ENCODE assay signal across 20 cellular contexts in the genomic region with DNA sequence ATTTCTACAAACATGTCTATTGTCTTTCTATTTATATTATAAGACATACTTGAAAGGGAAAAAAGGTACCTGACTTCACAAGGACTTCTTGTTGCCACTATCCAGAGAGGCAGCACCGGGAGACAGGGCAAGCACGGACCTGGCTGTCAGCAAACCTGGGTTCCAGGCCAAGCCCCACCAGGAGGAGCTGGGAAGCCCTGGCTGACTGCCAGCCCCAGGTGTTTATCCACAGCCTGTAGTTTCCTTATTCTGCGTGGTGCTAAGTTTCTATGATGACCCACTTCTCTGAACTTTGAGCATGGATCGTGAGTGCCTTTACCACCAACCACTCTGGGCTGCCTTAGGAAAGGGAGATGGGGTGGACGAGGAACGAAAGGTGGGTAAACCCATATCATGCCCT. TPM values are rescaled to one million over a fixed set of nuclear protein-coding genes. Genes with fewer than 3 reads are reported as not detected.
A peak's percentile ranks its signal among the peaks of the same experiment; 100 is the strongest.
DNase-seq lines count a peak whose midpoint lies in the region; ATAC-seq, FAIRE-seq and TF ChIP-seq lines count a peak whose summit lies in the region.
"Had no signal": no experiment of that assay in that cellular context is flagged by ENCODE, and none has a peak within 500 bp of the region (broad histone marks: within the 10 kb centered on the region; RNA-seq: fewer than 3 reads in every experiment).

No MANE protein-coding gene starts in this region.

- H3K27ac ChIP-seq in muscle layer of duodenum (ENCODE audit: low read length) = peak overlapping the region; percentile 67
- H3K27ac ChIP-seq in aorta (ENCODE audit: low read depth in 1 of 2, low read length in 2 of 2) = peak overlapping the region; percentile 4 to 94
- H3K27ac ChIP-seq: neural progenitor cell, right lobe of liver had no signal

- CTCF ChIA-PET in activated CD4-positive, alpha-beta memory T cell treated with anti-CD3 and anti-CD28 coated beads for 36 hours (lab: Charles Lee) = no interaction called here

- H3K9me3 Mint-ChIP-seq in activated CD4-positive, alpha-beta memory T cell treated with anti-CD3 and anti-CD28 coated beads for 36 hours = no peaks in the 10 kb centered on the region
- H3K9me3 Mint-ChIP-seq: activated naive CD4-positive, alpha-beta T cell treated with anti-CD3 and anti-CD28 coated beads, Interleukin-2, amount 50 U/mL, for 24 hours; memory B cell; neural progenitor cell had no signal

- 73 to 78% methylated on average over 6 of the region's 6 CpGs for WGBS in aorta, 2 donors

- no peaks in the 10 kb centered on the region for H3K36me3 ChIP-seq in bronchial epithelial cell (ENCODE audit: control insufficient read depth, insufficient read depth, low read length)
- H3K36me3 ChIP-seq in muscle layer of duodenum (ENCODE audit: control insufficient read depth in 1 of 2, insufficient read depth in 2 of 2, low read length in 2 of 2) = no peaks in the 10 kb centered on the region
- H3K36me3 ChIP-seq in aorta (ENCODE audit: control insufficient read depth in 1 of 2, insufficient read depth in 2 of 2, low read length in 1 of 2) = no peaks in the 10 kb centered on the region
- H3K36me3 ChIP-seq: neural progenitor cell, right lobe of liver, SJCRH30 had no signal

- no peak for ATAC-seq in aorta (ENCODE audit: low FRiP score)
- no peak for ATAC-seq in HG02678 (IDR thresholded peaks at IDR 0.05; ENCODE audit: unreplicated experiment)

- no peak overlapping the region for H3K27ac Mint-ChIP-seq in activated CD4-positive, alpha-beta memory T cell treated with anti-CD3 and anti-CD28 coated beads for 36 hours
- H3K27ac Mint-ChIP-seq: activated naive CD4-positive, alpha-beta T cell treated with anti-CD3 and anti-CD28 coated beads, Interleukin-2, amount 50 U/mL, for 24 hours; memory B cell; neural progenitor cell had no signal

- H3K4me3 ChIP-seq in bronchial epithelial cell (ENCODE audit: low read depth, low read length) (no peak overlapping the region), muscle layer of duodenum (ENCODE audit: low read depth in 1 of 2, low read length in 2 of 2) (no peak overlapping the region), aorta (ENCODE audit: low read length in 2 of 2) (no peak overlapping the region)
- H3K4me3 ChIP-seq: neural progenitor cell, right lobe of liver, SJCRH30 had no signal

- H3K36me3 Mint-ChIP-seq in activated CD4-positive, alpha-beta memory T cell treated with anti-CD3 and anti-CD28 coated beads for 36 hours = no peaks in the 10 kb centered on the region
- H3K36me3 Mint-ChIP-seq: activated naive CD4-positive, alpha-beta T cell treated with anti-CD3 and anti-CD28 coated beads, Interleukin-2, amount 50 U/mL, for 24 hours; CD4-positive, CD25-positive, alpha-beta regulatory T cell; memory B cell; neural progenitor cell had no signal

- intact Hi-C loops in aorta (cut with DNase I) = no loop called here
- intact Hi-C loops in activated CD4-positive, alpha-beta memory T cell treated with anti-CD3 and anti-CD28 coated beads for 36 hours (cut with micrococcal nuclease) = no loop called here

- FAIRE-seq in bronchial epithelial cell (lab: Jason Lieb, UNC) = no peak

- no peak overlapping the region for H3K4me3 Mint-ChIP-seq in activated CD4-positive, alpha-beta memory T cell treated with anti-CD3 and anti-CD28 coated beads for 36 hours
- H3K4me3 Mint-ChIP-seq: activated naive CD4-positive, alpha-beta T cell treated with anti-CD3 and anti-CD28 coated beads, Interleukin-2, amount 50 U/mL, for 24 hours; CD4-positive, CD25-positive, alpha-beta regulatory T cell; memory B cell; neural progenitor cell had no signal

- no peak for TF ChIP-seq CTCF in bronchial epithelial cell (IDR thresholded peaks at IDR 0.05; ENCODE audit: insufficient read depth, low read length, severe bottlenecking)

- H3K27me3 ChIP-seq in bronchial epithelial cell (ENCODE audit: control insufficient read depth, insufficient read depth, low read length) = no peaks in the 10 kb centered on the region
- no peaks in the 10 kb centered on the region for H3K27me3 ChIP-seq in muscle layer of duodenum (ENCODE audit: low read depth, low read length)
- H3K27me3 ChIP-seq in aorta (ENCODE audit: control insufficient read depth in 1 of 2, insufficient read depth in 2 of 2, low read length in 1 of 2) = no peaks in the 10 kb centered on the region
- H3K27me3 ChIP-seq: neural progenitor cell, right lobe of liver, SJCRH30 had no signal

- peaks cover 55% of the 10 kb centered on the region for H3K4me1 Mint-ChIP-seq in activated CD4-positive, alpha-beta memory T cell treated with anti-CD3 and anti-CD28 coated beads for 36 hours (ENCODE audit: low read depth)
- H3K4me1 Mint-ChIP-seq: memory B cell had no signal

- H3K27me3 Mint-ChIP-seq in activated CD4-positive, alpha-beta memory T cell treated with anti-CD3 and anti-CD28 coated beads for 36 hours = no peaks in the 10 kb centered on the region
- H3K27me3 Mint-ChIP-seq: activated naive CD4-positive, alpha-beta T cell treated with anti-CD3 and anti-CD28 coated beads, Interleukin-2, amount 50 U/mL, for 24 hours; memory B cell had no signal

- POLR2A ChIA-PET in activated CD4-positive, alpha-beta memory T cell treated with anti-CD3 and anti-CD28 coated beads for 36 hours (lab: Charles Lee) = no interaction called here

- H3K9me3 ChIP-seq in muscle layer of duodenum (ENCODE audit: control insufficient read depth in 1 of 2, low read length in 2 of 2) (no peaks in the 10 kb centered on the region), aorta (ENCODE audit: control insufficient read depth, low read length) (no peaks in the 10 kb centered on the region)
- H3K9me3 ChIP-seq: right lobe of liver, SJCRH30 had no signal

- DNase-seq in NCI-H345 (lab: John Stamatoyannopoulos, UW) (peak; percentile 1), NCI-H345 treated with DMSO at 0.1 percent for 48 hours (lab: John Stamatoyannopoulos, UW; ENCODE audit: unreplicated experiment) (no peak), bronchial epithelial cell (ENCODE audit: low read depth) (peak; percentile 55), aorta (no peak), hippocampal formation (lab: John Stamatoyannopoulos, UW) (no peak)
- DNase-seq in activated CD4-positive, alpha-beta memory T cell treated with anti-CD3 and anti-CD28 coated beads for 36 hours = no peak
- DNase-seq: activated CD4-positive, CD25-positive, alpha-beta regulatory T cell treated with anti-CD3 and anti-CD28 coated beads, Interleukin-2, amount 50 U/mL, for 72 hours; CD4-positive, CD25-positive, alpha-beta regulatory T cell; effector memory CD4-positive, alpha-beta T cell; GF-D8; H7; right lobe of liver; stimulated activated CD4-positive, alpha-beta T cell treated with anti-CD3 and anti-CD28 coated beads, Interleukin-2, amount 100 ng/mL, for 48 hours had no signal

- H3K4me1 ChIP-seq in muscle layer of duodenum (ENCODE audit: control insufficient read depth in 1 of 2, insufficient read depth in 2 of 2, low read length in 2 of 2) (peaks cover 7 to 11% of the 10 kb centered on the region in 2 donors), aorta (ENCODE audit: control insufficient read depth in 1 of 2, insufficient read depth in 2 of 2, low read length in 2 of 2) (peaks cover 0 to 4% of the 10 kb centered on the region in 2 donors)
- H3K4me1 ChIP-seq: right lobe of liver had no signal

RNA-seq across cellular contexts. Expression of gene TSPAN2, which starts 20.5 kb away (rescaled TPM):
- total RNA-seq in bronchial epithelial cell (0.13 and 0.26 TPM in 2 replicates), aorta (10 to 100 TPM; 49.5 to 83.0 TPM)
- 10 to 100 TPM; 26.2 to 29.4 TPM for polyA plus RNA-seq in aorta
- total RNA-seq in activated CD4-positive, alpha-beta memory T cell treated with anti-CD3 and anti-CD28 coated beads for 36 hours = 1 to 10 TPM; 2.5 to 2.7 TPM

RNA-seq across cellular contexts. Expression of gene TSHB, which starts 39.2 kb away (rescaled TPM):
- total RNA-seq in bronchial epithelial cell (not detected in 2 replicates), aorta (not detected)
- polyA plus RNA-seq in aorta = not detected
- total RNA-seq in activated CD4-positive, alpha-beta memory T cell treated with anti-CD3 and anti-CD28 coated beads for 36 hours = not detected
- total RNA-seq: cardiac septum; CD4-positive, CD25-positive, alpha-beta regulatory T cell; H7; right lobe of liver; SJCRH30 had no signal
- polyA plus RNA-seq: CD4-positive, CD25-positive, alpha-beta regulatory T cell had no signal

Comparison
In these comparisons a context has a peak if more than half of its experiments do, and no peak if none do; other contexts are left out.
1. DNase-seq: peak in NCI-H345 (single experiment) and bronchial epithelial cell (single experiment); none in NCI-H345 treated with DMSO at 0.1 percent for 48 hours (single experiment), aorta (0 of 2), hippocampal formation (0 of 2) and activated CD4-positive, alpha-beta memory T cell treated with anti-CD3 and anti-CD28 coated beads for 36 hours (single experiment).
2. RNA of gene TSPAN2, which starts 20.5 kb away (total RNA-seq): 49.5 to 83.0 TPM in aorta; 2.5 to 2.7 TPM in activated CD4-positive, alpha-beta memory T cell treated with anti-CD3 and anti-CD28 coated beads for 36 hours and 0.13 to 0.26 TPM in bronchial epithelial cell; every median in the first group is over 10 times any median in the second.